In the genomic region with DNA sequence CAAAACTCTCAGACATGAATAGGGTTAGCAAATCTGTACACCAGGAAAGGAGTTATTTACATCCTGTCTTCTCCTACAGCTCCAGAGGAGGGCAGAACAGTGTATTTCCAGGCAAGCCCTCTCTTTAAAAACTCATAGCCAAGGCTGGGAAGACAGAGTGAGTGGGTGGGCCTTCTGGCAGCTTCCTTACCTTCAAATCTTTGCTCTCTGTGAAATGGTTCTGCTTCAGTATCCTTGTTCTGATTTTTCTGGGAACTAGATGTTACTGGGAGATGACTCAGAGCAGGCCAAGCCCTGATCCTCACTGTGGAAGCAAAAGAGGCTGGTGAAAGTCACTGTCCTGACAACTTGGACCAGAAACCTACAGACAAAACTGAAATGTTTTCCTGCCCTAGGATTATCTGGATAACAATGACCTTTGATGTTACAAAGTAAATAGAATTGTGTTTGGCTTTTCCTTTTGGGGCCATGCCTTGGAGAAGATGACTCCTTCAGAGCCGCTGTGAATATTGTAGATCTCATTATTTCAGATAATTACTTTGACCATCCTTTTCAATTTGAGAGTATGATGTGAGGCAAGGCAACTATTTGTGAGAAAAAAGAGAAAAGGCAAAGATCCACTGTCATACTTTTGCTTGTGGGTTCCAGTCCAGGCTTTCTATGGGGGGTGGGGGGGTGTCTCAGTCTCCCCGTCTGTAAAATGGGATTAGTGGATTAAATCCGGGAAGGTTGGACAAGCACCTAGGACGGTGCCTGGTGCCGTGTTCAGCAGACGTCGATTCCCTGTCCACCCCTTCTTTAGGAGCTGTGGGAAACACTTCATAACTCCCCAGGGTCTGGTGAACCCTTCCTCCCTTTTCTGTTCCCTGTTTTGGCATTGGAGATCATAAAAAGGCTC, we compare ENCODE assay signal across 8 cellular contexts. TPM values are rescaled to one million over a fixed set of nuclear protein-coding genes. Genes with fewer than 3 reads are reported as not detected.
A peak's percentile ranks its signal among the peaks of the same experiment; 100 is the strongest.
DNase-seq lines count a peak whose midpoint lies in the region; ATAC-seq and TF ChIP-seq lines count a peak whose summit lies in the region.

No MANE protein-coding gene starts in this region.

- CTCF ChIA-PET in AG04450 (lab: Charles Lee), result interaction anchor here (0.6 to 2.1 kb wide), 8 partner anchors 9 to 547 kb away, joined by 3 to 12 read pairs (median 4); no protein-coding TSS in a partner anchor

- H3K27me3 ChIP-seq in AG04450 (ENCODE audit: control insufficient read depth, insufficient read depth, low read length) (no peaks in the 10 kb centered on the region), H9 (ENCODE audit: insufficient read depth, low read length) (no peaks in the 10 kb centered on the region)

- 0 out of 2 replicates have a peak, but pooled peaks cover 2% of the 10 kb centered on the region for H3K4me1 ChIP-seq in H9 (ENCODE audit: insufficient read depth, low read length)

- H3K23me2 ChIP-seq in H9 (ENCODE audit: insufficient read length, low read depth, low read length, poor library complexity, severe bottlenecking), result no peaks in the 10 kb centered on the region

- H3K9ac ChIP-seq in H9 (ENCODE audit: extremely low read depth, insufficient read length, low read length), result no peak overlapping the region

- peak overlapping the region; percentile 57 for H3K4me2 ChIP-seq in H9 (ENCODE audit: insufficient read depth, insufficient read length, low read length)

- no peak overlapping the region for H3K18ac ChIP-seq in H9 (ENCODE audit: insufficient read length, low read depth, low read length)

- H2BK5ac ChIP-seq in H9 (ENCODE audit: insufficient read length, low read length), result no peak overlapping the region

- H3K27ac ChIP-seq in AG04450 (ENCODE audit: low read depth, low read length) (no peak overlapping the region), H9 (ENCODE audit: insufficient read length, low read depth, low read length) (no peak overlapping the region)

- H4K8ac ChIP-seq in H9 (replicated peaks; ENCODE audit: insufficient read length, low read depth, low read length), result no peak overlapping the region

- H3K27ac Mint-ChIP-seq in H9 (no peak overlapping the region), osteocyte (ENCODE audit: unreplicated experiment) (no peak overlapping the region)

- H2BK20ac ChIP-seq in H9 (ENCODE audit: low read depth, low read length, poor library complexity, severe bottlenecking), result no peak overlapping the region

- no peak overlapping the region for H3T11ph ChIP-seq in H9 (ENCODE audit: low read length)

- H3K23ac ChIP-seq in H9 (ENCODE audit: insufficient read length, low read depth, low read length), result no peak overlapping the region

- no peak overlapping the region for H3K4me3 Mint-ChIP-seq in H9
- no peak overlapping the region for H3K4me3 Mint-ChIP-seq in osteocyte (ENCODE audit: unreplicated experiment)

- H2AK5ac ChIP-seq in H9 (ENCODE audit: insufficient read length, low read length), result no peak overlapping the region

- H3K4ac ChIP-seq in H9 (ENCODE audit: low read depth, low read length), result no peak overlapping the region

- H3K27me3 Mint-ChIP-seq in H9 (ENCODE audit: low read depth) (no peaks in the 10 kb centered on the region; the same call in 1 of the 2 replicates), osteocyte (ENCODE audit: unreplicated experiment) (peaks cover 12% of the 10 kb centered on the region)

- H3K14ac ChIP-seq in H9 (ENCODE audit: insufficient read depth, low read length), result no peak overlapping the region

- no peak for ATAC-seq in HG02571 (IDR thresholded peaks at IDR 0.05; ENCODE audit: unreplicated experiment)

- H3K9me3 ChIP-seq in AG04450 (ENCODE audit: control insufficient read depth, insufficient read depth, low read length) (no peaks in the 10 kb centered on the region; the same call in 1 of the 2 replicates), H9 (ENCODE audit: control insufficient read depth, low read depth, low read length) (no peaks in the 10 kb centered on the region)

- H4K91ac ChIP-seq in H9 (ENCODE audit: insufficient read length, low read depth, low read length), result no peak overlapping the region

- no peak overlapping the region for H2BK12ac ChIP-seq in H9 (ENCODE audit: insufficient read length, low read depth, low read length)

- H3K79me1 ChIP-seq in H9 (ENCODE audit: insufficient read depth, low read depth, low read length, poor library complexity, severe bottlenecking), result no peaks in the 10 kb centered on the region

- H3K56ac ChIP-seq in H9 (ENCODE audit: insufficient read length, low read depth, low read length), result no peak overlapping the region

- no peak overlapping the region for H4K5ac ChIP-seq in H9 (ENCODE audit: insufficient read length, low read depth, low read length)

- TF ChIP-seq CTCF in AG04450 (IDR thresholded peaks at IDR 0.05; ENCODE audit: low read depth, low read length) (peak; percentile 57), H9 (conservative IDR thresholded peaks at IDR 0.05) (peak; percentile 53; the same call in 2 of the 3 replicates), WI38 (IDR thresholded peaks at IDR 0.05; ENCODE audit: low read depth, low read length) (0 out of 2 replicates have a peak, but pooled peaks have one; percentile 7), osteocyte (IDR thresholded peaks at IDR 0.05) (peak; percentile 32)

- H3K9me3 Mint-ChIP-seq in H9 (no peaks in the 10 kb centered on the region), osteocyte (ENCODE audit: unreplicated experiment) (no peaks in the 10 kb centered on the region)

- POLR2A ChIA-PET in AG04450 (lab: Yijun Ruan, JAX), result no interaction called here

- DNase-seq in AG04450 (ENCODE audit: low read depth, low spot score), result no peak
- DNase-seq in H9, result no peak
- peak; percentile 64 for DNase-seq in glomerular visceral epithelial cell (ENCODE audit: extremely low spot score)
- no peak for DNase-seq in osteocyte (ENCODE audit: extremely low spot score, unreplicated experiment)
- DNase-seq in SHP77 treated with DMSO at 0.1 percent for 48 hours (lab: John Stamatoyannopoulos, UW), result no peak
- no peak for DNase-seq in Ammon's horn (ENCODE audit: low spot score)

- no peaks in the 10 kb centered on the region for H4K20me1 ChIP-seq in H9 (ENCODE audit: control insufficient read depth, insufficient read depth, insufficient read length)

- no peaks in the 10 kb centered on the region for H3K79me2 ChIP-seq in H9 (ENCODE audit: insufficient read depth, low read length)

- H3K36me3 Mint-ChIP-seq in H9 (ENCODE audit: insufficient read depth in 1 of 3, low read depth in 3 of 3) (no peaks in the 10 kb centered on the region; a peak in 1 of 7 replicates), osteocyte (ENCODE audit: unreplicated experiment) (no peaks in the 10 kb centered on the region)

- peaks cover 20 to 22% of the 10 kb centered on the region in 2 experiments for H3K4me1 Mint-ChIP-seq in H9
- no peaks in the 10 kb centered on the region for H3K4me1 Mint-ChIP-seq in osteocyte (ENCODE audit: unreplicated experiment)

- H3K4me3 ChIP-seq in AG04450 (ENCODE audit: low read depth, low read length) (peak overlapping the region; percentile 62), WI38 (ENCODE audit: low read depth, low read length) (no peak overlapping the region)

- H2BK120ac ChIP-seq in H9 (ENCODE audit: low read depth, low read length, poor library complexity, severe bottlenecking), result no peak overlapping the region

- no peak overlapping the region for H2BK15ac ChIP-seq in H9 (ENCODE audit: low read depth, low read length)

- H2AFZ ChIP-seq in H9 (ENCODE audit: low read length), result no peak overlapping the region

- WGBS in H9 (ENCODE audit: extremely low coverage, insufficient read length, low lambda C conversion rate), result no CpG with 5 or more reads among the region's 7 CpGs

RNA-seq across cellular contexts. Expression of a gene that starts 0.6 kb away (rescaled TPM):
- 8.3 and 11.2 TPM in 2 replicates for polyA plus RNA-seq in AG04450 (2011; rRNA removed)
- 7.7 and 10.6 TPM in 2 replicates for polyA minus RNA-seq in AG04450 (2011; rRNA and poly(A)+ RNA removed)
- total RNA-seq in H9 (2021) (not detected in 2 replicates), osteocyte (not detected in 2 replicates)

RNA-seq across cellular contexts. Expression of a gene that starts 19.2 kb away (rescaled TPM):
- polyA plus RNA-seq in AG04450 (2011; rRNA removed), result 37.2 and 49.5 TPM in 2 replicates
- polyA minus RNA-seq in AG04450 (2011; rRNA and poly(A)+ RNA removed), result 43.2 and 50.7 TPM in 2 replicates
- total RNA-seq in H9 (2021) (63.3 and 63.8 TPM in 2 replicates), osteocyte (50.1 and 54.7 TPM in 2 replicates)

Comparison
In these comparisons a context has a peak if more than half of its experiments do, and no peak if none do; other contexts are left out.
1. CTCF ChIP-seq: peak in every context shown above with its lines; median percentile 57 in AG04450; 53 in H9; 32 in osteocyte; 7 in WI38.